In genomic region chr19:6360445-6360844, GRCh38 we compare ENCODE assay signal across 10 cellular contexts. TPM values are rescaled to one million over a fixed set of nuclear protein-coding genes. Genes with fewer than 3 reads are reported as not detected.
"Had no signal": no experiment of that assay in that cellular context is flagged by ENCODE, and none has a peak within 500 bp of the region (broad histone marks: within the 10 kb centered on the region; RNA-seq: fewer than 3 reads in every experiment).

No MANE protein-coding gene starts in this region.

RNA-seq across cellular contexts. Expression of gene PSPN, which starts 15.3 kb away (rescaled TPM):
- total RNA-seq: ascending aorta had no signal

RNA-seq across cellular contexts. Expression of gene ACER1, which starts 27.0 kb away (rescaled TPM):
- total RNA-seq: adrenal gland, ascending aorta, dermis microvascular lymphatic vessel endothelial cell, endothelial cell of umbilical vein, kidney epithelial cell, lower lobe of right lung, occipital lobe, renal cortical epithelial cell, sciatic nerve, temporal lobe had no signal
